ENCODE assay signal across 8 cellular contexts in the genomic region with DNA sequence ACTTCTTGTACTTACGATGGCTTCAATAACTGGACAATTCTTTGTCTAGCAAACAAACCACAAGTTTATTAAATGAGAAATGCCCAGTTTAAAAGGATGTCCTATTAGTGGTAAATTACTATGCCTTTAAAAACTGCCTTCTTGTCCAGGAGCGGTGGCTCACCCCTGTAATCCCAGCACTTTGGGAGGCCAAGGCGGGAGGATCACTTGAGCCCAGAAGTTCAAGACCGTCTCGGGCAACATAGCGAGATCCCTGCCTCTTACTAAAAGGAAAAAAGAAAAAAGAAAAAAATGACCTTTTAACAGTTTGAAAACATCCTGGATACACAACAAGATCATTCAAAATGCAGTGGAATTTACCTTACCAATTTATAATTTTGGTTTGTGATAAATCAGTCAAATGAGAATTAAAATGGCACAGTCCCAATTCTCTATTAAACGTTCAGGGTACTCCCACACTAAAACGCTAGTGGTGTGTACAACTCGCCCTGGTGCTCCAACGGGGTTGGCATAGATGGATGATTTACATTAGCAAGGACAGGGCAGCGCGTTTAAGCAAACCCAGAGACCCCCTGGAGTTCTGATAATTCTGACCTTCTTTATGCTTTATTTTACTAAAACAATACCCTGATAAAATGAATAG. TPM values are rescaled to one million over a fixed set of nuclear protein-coding genes. Genes with fewer than 3 reads are reported as not detected.
DNase-seq lines count a peak whose midpoint lies in the region; ATAC-seq, FAIRE-seq and TF ChIP-seq lines count a peak whose summit lies in the region.

No MANE protein-coding gene starts in this region.

- RAD21 ChIA-PET in GM12878 (lab: Charles Lee; ENCODE audit: unreplicated experiment), result interaction anchor here (1.4 to 2.6 kb wide), 4 partner anchors 52 to 65 kb away, joined by 4 to 11 read pairs (median 8); a partner anchor contains a TSS

- H3K27me3 Mint-ChIP-seq in memory B cell, result no peaks in the 10 kb centered on the region

- no peak for TF ChIP-seq POLR2A in GM12878 (IDR thresholded peaks at IDR 0.05; ENCODE audit: low read depth, low read length)

- intact Hi-C loops in GM12878 (cut with micrococcal nuclease; ENCODE audit: unreplicated experiment) (no loop called here), upper lobe of right lung (cut with DNase I) (no loop called here)

- in situ Hi-C loops in GM12878 (cut with MboI), result no loop called here

- H3K4me3 Mint-ChIP-seq in memory B cell, result peak overlapping the region; percentile 93

- H3K36me3 Mint-ChIP-seq in memory B cell, result peaks cover 6% of the 10 kb centered on the region

- H3K79me2 ChIP-seq in GM12878 (ENCODE audit: control insufficient read depth, insufficient read depth, low read length), result peaks cover 88% of the 10 kb centered on the region

- peak overlapping the region; percentile 76 for H3K4me3 ChIP-seq in AG10803 (ENCODE audit: low read length)
- peak overlapping the region; percentile 89 for H3K4me3 ChIP-seq in HUES64 (ENCODE audit: low read length)
- peak overlapping the region; percentile 81 for H3K4me3 ChIP-seq in GM12878
- peak overlapping the region; percentile 93 for H3K4me3 ChIP-seq in upper lobe of right lung

- H3K27ac ChIP-seq in HUES64 (ENCODE audit: low read depth, low read length) (peak overlapping the region; percentile 100), GM12878 (ENCODE audit: control insufficient read depth, insufficient read depth) (peak overlapping the region; percentile 96), upper lobe of right lung (peak overlapping the region; percentile 96)

- no peak for DNase-seq in AG10803 (ENCODE audit: low read depth)
- no peak for DNase-seq in GM12878 (ENCODE audit: low read depth, low spot score)
- no peak for DNase-seq in memory B cell (ENCODE audit: low spot score in 2 of 2)
- DNase-seq in upper lobe of right lung, result no peak
- DNase-seq in COLO668 (lab: John Stamatoyannopoulos, UW; ENCODE audit: unreplicated experiment), result no peak
- DNase-seq in DMS79 treated with DMSO at 0.1 percent for 48 hours (lab: John Stamatoyannopoulos, UW), result no peak

- H3K4me2 ChIP-seq in GM12878 (ENCODE audit: control insufficient read depth, insufficient read depth), result peak overlapping the region; percentile 86

- H3K9me3 ChIP-seq in HUES64 (ENCODE audit: insufficient read depth, low read depth, low read length) (no peaks in the 10 kb centered on the region), GM12878 (replicated peaks; ENCODE audit: control insufficient read depth, insufficient read depth, low read length) (no peaks in the 10 kb centered on the region), upper lobe of right lung (no peaks in the 10 kb centered on the region)

- peaks cover 30% of the 10 kb centered on the region for H3K4me1 ChIP-seq in HUES64 (ENCODE audit: insufficient read depth, low read length)
- H3K4me1 ChIP-seq in GM12878 (ENCODE audit: control insufficient read depth, insufficient read depth, low read length), result peaks cover 32% of the 10 kb centered on the region
- peaks cover 43% of the 10 kb centered on the region for H3K4me1 ChIP-seq in upper lobe of right lung

- BruUV-seq in GM12878 (replicated peaks; lab: Mats Ljungman, UMichigan), result no TSS peak

- WGBS in HUES64, result 45% methylated on average over 12 of the region's 12 CpGs
- WGBS in GM12878 (ENCODE audit: insufficient coverage, insufficient replicate concordance, low lambda C conversion rate, missing lambda C conversion rate), result 51% methylated on average over 12 of the region's 12 CpGs

- FAIRE-seq in GM12878 (lab: Jason Lieb, UNC), result no peak

- 0 out of 2 replicates have a peak, but pooled peaks cover 6% of the 10 kb centered on the region for H4K20me1 ChIP-seq in GM12878 (ENCODE audit: control insufficient read depth, insufficient read depth)

- peak overlapping the region; percentile 98 for H3K27ac Mint-ChIP-seq in memory B cell

- H2AFZ ChIP-seq in GM12878 (ENCODE audit: control insufficient read depth, low read depth, low read length), result peak overlapping the region; percentile 71

- no peak for TF ChIP-seq CTCF in AG10803 (conservative IDR thresholded peaks at IDR 0.05; ENCODE audit: low read length)
- TF ChIP-seq CTCF in GM12878 (IDR thresholded peaks at IDR 0.05 in 2 of 3, conservative IDR thresholded peaks at IDR 0.05 in 1 of 3; ENCODE audit: control insufficient read depth in 2 of 3, extremely low read depth in 1 of 3, insufficient read depth in 1 of 3, low read depth in 3 of 3, low read length in 3 of 3), result no peak
- no peak for TF ChIP-seq CTCF in upper lobe of right lung (IDR thresholded peaks at IDR 0.05)

- TF ChIP-seq EP300 in GM12878 (IDR thresholded peaks at IDR 0.05; ENCODE audit: borderline replicate concordance in 1 of 2, control insufficient read depth in 1 of 2, low read depth in 2 of 2, low read length in 2 of 2), result no peak

- no peaks in the 10 kb centered on the region for H3K27me3 ChIP-seq in HUES64 (ENCODE audit: insufficient read depth, low read length)
- no peaks in the 10 kb centered on the region for H3K27me3 ChIP-seq in GM12878 (replicated peaks in 1 of 2; ENCODE audit: control insufficient read depth in 2 of 2, insufficient read depth in 2 of 2, low read length in 1 of 2)
- H3K27me3 ChIP-seq in upper lobe of right lung, result no peaks in the 10 kb centered on the region

- POLR2A ChIA-PET in GM12878 (lab: Charles Lee), result interaction anchor here (0.6 to 2.4 kb wide), 7 partner anchors 8 to 301 kb away, joined by 3 to 23 read pairs (median 4); a partner anchor contains a TSS

- no peak for TF ChIP-seq RAD21 in GM12878 (IDR thresholded peaks at IDR 0.05; ENCODE audit: insufficient read depth, low read depth, low read length)

- H3K9me3 Mint-ChIP-seq in memory B cell, result no peaks in the 10 kb centered on the region

- SMC1A ChIA-PET in GM12878 (lab: Charles Lee; ENCODE audit: uncharacterized antibody, unreplicated experiment), result interaction anchor here (1.0 to 2.1 kb wide), 3 partner anchors 9 to 63 kb away, joined by 3 to 9 read pairs (median 6); a partner anchor contains a TSS

- CTCF ChIA-PET in GM12878 (lab: Yijun Ruan, JAX), result interaction anchor here (0.9 to 1.6 kb wide), 5 partner anchors 8 to 49 kb away, joined by 3 to 5 read pairs (median 3); no protein-coding TSS in a partner anchor

- H3K36me3 ChIP-seq in HUES64 (ENCODE audit: insufficient read depth, low read length), result peaks cover 26% of the 10 kb centered on the region
- H3K36me3 ChIP-seq in GM12878 (ENCODE audit: control insufficient read depth in 2 of 2, insufficient read depth in 2 of 2, low read length in 1 of 2), result peaks cover 0 to 4% of the 10 kb centered on the region in 2 experiments; a peak in 2 of 4 replicates
- H3K36me3 ChIP-seq in upper lobe of right lung, result no peaks in the 10 kb centered on the region

- no peak for ATAC-seq in GM12878
- ATAC-seq in memory B cell (ENCODE audit: low read depth), result no peak
- no peak for ATAC-seq in upper lobe of right lung
- no peak for ATAC-seq in esophagus mucosa

- H3K9ac ChIP-seq in HUES64 (ENCODE audit: low read depth, low read length) (peak overlapping the region; percentile 99), GM12878 (ENCODE audit: control insufficient read depth, insufficient read depth, low read length) (peak overlapping the region; percentile 99)

- peaks cover 33% of the 10 kb centered on the region for H3K4me1 Mint-ChIP-seq in memory B cell

TF ChIP-seq in GM12878, 131 proteins besides CTCF, POLR2A, EP300 and RAD21 (continues in another document):
- no peak for TF ChIP-seq IKZF2 (IDR thresholded peaks at IDR 0.05)
- TF ChIP-seq SPI1 (IDR thresholded peaks at IDR 0.05; ENCODE audit: borderline replicate concordance, insufficient read depth, low read depth, low read length), result no peak
- TF ChIP-seq, protein P1, sequence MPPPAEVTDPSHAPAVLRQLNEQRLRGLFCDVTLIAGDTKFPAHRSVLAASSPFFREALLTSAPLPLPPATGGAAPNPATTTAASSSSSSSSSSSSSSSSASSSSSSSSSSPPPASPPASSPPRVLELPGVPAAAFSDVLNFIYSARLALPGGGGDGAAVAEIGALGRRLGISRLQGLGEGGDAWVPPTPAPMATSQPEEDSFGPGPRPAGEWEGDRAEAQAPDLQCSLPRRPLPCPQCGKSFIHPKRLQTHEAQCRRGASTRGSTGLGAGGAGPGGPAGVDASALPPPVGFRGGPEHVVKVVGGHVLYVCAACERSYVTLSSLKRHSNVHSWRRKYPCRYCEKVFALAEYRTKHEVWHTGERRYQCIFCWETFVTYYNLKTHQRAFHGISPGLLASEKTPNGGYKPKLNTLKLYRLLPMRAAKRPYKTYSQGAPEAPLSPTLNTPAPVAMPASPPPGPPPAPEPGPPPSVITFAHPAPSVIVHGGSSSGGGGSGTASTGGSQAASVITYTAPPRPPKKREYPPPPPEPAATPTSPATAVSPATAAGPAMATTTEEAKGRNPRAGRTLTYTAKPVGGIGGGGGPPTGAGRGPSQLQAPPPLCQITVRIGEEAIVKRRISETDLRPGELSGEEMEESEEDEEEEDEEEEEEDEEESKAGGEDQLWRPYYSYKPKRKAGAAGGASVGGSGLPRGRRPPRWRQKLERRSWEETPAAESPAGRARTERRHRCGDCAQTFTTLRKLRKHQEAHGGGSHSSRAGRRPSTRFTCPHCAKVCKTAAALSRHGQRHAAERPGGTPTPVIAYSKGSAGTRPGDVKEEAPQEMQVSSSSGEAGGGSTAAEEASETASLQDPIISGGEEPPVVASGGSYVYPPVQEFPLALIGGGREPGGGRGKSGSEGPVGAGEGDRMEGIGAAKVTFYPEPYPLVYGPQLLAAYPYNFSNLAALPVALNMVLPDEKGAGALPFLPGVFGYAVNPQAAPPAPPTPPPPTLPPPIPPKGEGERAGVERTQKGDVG (CRISPR knock-in tag; IDR thresholded peaks at IDR 0.05), result no peak

RNA-seq across cellular contexts. Expression of a gene that starts 2.2 kb away (rescaled TPM):
- 24.3 TPM for polyA plus RNA-seq in HUES64 (2013, experiment 1 of 2)
- 22.1 TPM for polyA plus RNA-seq in HUES64 (2013, experiment 2 of 2)
- total RNA-seq in GM12878 (2013; cell fraction: nucleolus; rRNA removed), result 6.0 and 6.1 TPM in 2 replicates
- total RNA-seq in GM12878 (2014; rRNA removed) (17.6 and 20.9 TPM in 2 replicates), GM12878 (2014; rRNA removed; fragmentation: Illumina TruSeq; extraction: Trizol) (16.5 and 18.6 TPM in 2 replicates), GM12878 (2021) (14.5 and 14.7 TPM in 2 replicates), upper lobe of right lung (13.0 TPM), esophagus mucosa (5.3 TPM)
- polyA plus RNA-seq in GM12878 (2011; ENCODE audit: low read depth), result 10.2 TPM
- polyA plus RNA-seq in GM12878 (2011; rRNA removed) (19.4 and 20.9 TPM in 2 replicates), GM12878 (2014; fragmentation: Illumina TruSeq; extraction: Trizol) (21.9 and 23.5 TPM in 2 replicates), GM12878 (2014; fragmentation: Nextera tagmentation; extraction: Ambion mirVana) (1 to 10 TPM; 4.2 to 5.4 TPM), GM12878 (2014; rRNA removed) (12.7 and 13.3 TPM in 2 replicates), GM12878 (2016; fragmentation: Nextera tagmentation; extraction: Ambion mirVana) (10 to 100 TPM; 14.4 to 15.4 TPM)
- 19.2 and 19.7 TPM in 2 replicates for polyA plus RNA-seq in GM12878 (2011; cell fraction: cytosol; rRNA removed)
- 7.8 and 8.2 TPM in 2 replicates for polyA plus RNA-seq in GM12878 (2011; cell fraction: nucleus; rRNA removed)
- polyA plus RNA-seq in GM12878 (2012), result 13.6 and 15.6 TPM in 2 replicates
- 30.5 and 31.1 TPM in 2 replicates for polyA minus RNA-seq in GM12878 (2011; rRNA and poly(A)+ RNA removed)
- 8.3 and 8.9 TPM in 2 replicates for polyA minus RNA-seq in GM12878 (2011; cell fraction: cytosol; rRNA and poly(A)+ RNA removed)
- 2.8 and 6.3 TPM in 2 replicates for polyA minus RNA-seq in GM12878 (2011; cell fraction: nucleus; rRNA and poly(A)+ RNA removed)
